In genomic region chr1:43313771-43314170, GRCh38 we compare ENCODE assay signal across 27 cellular contexts. TPM values are rescaled to one million over a fixed set of nuclear protein-coding genes. Genes with fewer than 3 reads are reported as not detected.
DNase-seq lines count a peak whose midpoint lies in the region; FAIRE-seq and TF ChIP-seq lines count a peak whose summit lies in the region.
"Had no signal": no experiment of that assay in that cellular context is flagged by ENCODE, and none has a peak within 500 bp of the region (broad histone marks: within the 10 kb centered on the region; RNA-seq: fewer than 3 reads in every experiment).

No MANE protein-coding gene starts in this region.

- no peak overlapping the region for H4K5ac ChIP-seq in H9 (ENCODE audit: insufficient read length, low read depth, low read length)

- H3K9me3 Mint-ChIP-seq in H9 (no peaks in the 10 kb centered on the region), chondrocyte (ENCODE audit: low read depth) (no peaks in the 10 kb centered on the region)
- H3K9me3 Mint-ChIP-seq in CD4-positive, alpha-beta memory T cell, result peaks cover 0 to 3% (median 0%) of the 10 kb centered on the region in 8 donors
- H3K9me3 Mint-ChIP-seq: CD14-positive monocyte, HFFc6 had no signal

- H3K27me3 Mint-ChIP-seq in H9 (ENCODE audit: low read depth), result peaks cover 4% of the 10 kb centered on the region
- no peaks in the 10 kb centered on the region for H3K27me3 Mint-ChIP-seq in chondrocyte (ENCODE audit: low read depth)
- H3K27me3 Mint-ChIP-seq in CD4-positive, alpha-beta memory T cell, result peaks cover 1 to 2% of the 10 kb centered on the region in 2 donors

- no peak overlapping the region for H4K91ac ChIP-seq in H9 (ENCODE audit: insufficient read length, low read depth, low read length)
- no peak overlapping the region for H4K91ac ChIP-seq in neuronal stem cell (ENCODE audit: low read depth, low read length, poor library complexity)

- POLR2A ChIA-PET in CD4-positive, alpha-beta memory T cell (lab: Charles Lee; ENCODE audit: partially characterized antibody), result no interaction called here

- H3K23ac ChIP-seq in H9 (ENCODE audit: insufficient read length, low read depth, low read length) (no peak overlapping the region), neuronal stem cell (ENCODE audit: low read depth, low read length, poor library complexity) (no peak overlapping the region)

- H2BK20ac ChIP-seq in H9 (ENCODE audit: low read depth, low read length, poor library complexity, severe bottlenecking), result no peak overlapping the region

- H2AK5ac ChIP-seq in H9 (ENCODE audit: insufficient read length, low read length) (no peak overlapping the region), neuronal stem cell (ENCODE audit: low read depth, low read length) (no peak overlapping the region)

- H3K23me2 ChIP-seq in H9 (ENCODE audit: insufficient read length, low read depth, low read length, poor library complexity, severe bottlenecking), result no peaks in the 10 kb centered on the region

- H3K4me3 Mint-ChIP-seq in H9 (no peak overlapping the region), chondrocyte (ENCODE audit: unreplicated experiment) (no peak overlapping the region)
- H3K4me3 Mint-ChIP-seq in CD4-positive, alpha-beta memory T cell, result no peak overlapping the region
- H3K4me3 Mint-ChIP-seq: CD14-positive monocyte, HFFc6 had no signal

- no peak for DNase-seq in H9
- DNase-seq in chondrocyte (ENCODE audit: low spot score), result peak; percentile 60
- DNase-seq in small intestine, result peak; percentile 61
- no peak for DNase-seq in substantia nigra (lab: John Stamatoyannopoulos, UW)
- no peak for DNase-seq in neuronal stem cell (ENCODE audit: low spot score)
- no peak for DNase-seq in C1 segment of cervical spinal cord (lab: John Stamatoyannopoulos, UW)
- no peak for DNase-seq in CD4-positive, alpha-beta memory T cell
- DNase-seq: DND-41, H7, HFFc6, Kasumi-1, NCI-H1417, NCI-H1694 treated with DMSO at 0.1 percent for 48 hours, NCI-H2081 treated with DMSO at 0.1 percent for 48 hours, NCI-H2171 treated with DMSO at 0.1 percent for 48 hours, NCI-H446, NCI-H526, RPMI8226, SHP77 treated with DMSO at 0.1 percent for 48 hours had no signal

- H3K4me2 ChIP-seq in H9 (ENCODE audit: insufficient read depth, insufficient read length, low read length) (no peak overlapping the region), neuronal stem cell (ENCODE audit: insufficient read depth, low read length, poor library complexity, severe bottlenecking) (no peak overlapping the region)

- H3K36me3 ChIP-seq in liver (ENCODE audit: control insufficient read depth in 4 of 4, insufficient read depth in 3 of 4, low read depth in 1 of 4, low read length in 3 of 4) (no peaks in the 10 kb centered on the region), small intestine (ENCODE audit: control insufficient read depth in 2 of 2, insufficient read depth in 2 of 2, low read length in 2 of 2) (no peaks in the 10 kb centered on the region), neuronal stem cell (replicated peaks in 1 of 2; ENCODE audit: control insufficient read depth in 2 of 2, insufficient read depth in 2 of 2, low read length in 2 of 2) (no peaks in the 10 kb centered on the region)
- no peaks in the 10 kb centered on the region for H3K36me3 ChIP-seq in CD4-positive, alpha-beta memory T cell (ENCODE audit: insufficient read depth, low read length)
- H3K36me3 ChIP-seq: MG63 had no signal

- FAIRE-seq in small intestine (lab: Jason Lieb, UNC), result no peak
- FAIRE-seq: A204.1, GM12891 had no signal

- no peaks in the 10 kb centered on the region for H3K79me2 ChIP-seq in H9 (ENCODE audit: insufficient read depth, low read length)

- TF ChIP-seq RAD21 in liver (IDR thresholded peaks at IDR 0.05), result peak in 1 of 2 donors; percentile 46

- no peak overlapping the region for H2AFZ ChIP-seq in H9 (ENCODE audit: low read length)
- no peak overlapping the region for H2AFZ ChIP-seq in neuronal stem cell (ENCODE audit: low read length)

- H3K79me1 ChIP-seq in H9 (ENCODE audit: insufficient read depth, low read depth, low read length, poor library complexity, severe bottlenecking), result no peaks in the 10 kb centered on the region
- no peaks in the 10 kb centered on the region for H3K79me1 ChIP-seq in neuronal stem cell (ENCODE audit: low read depth, low read length)

- H2BK120ac ChIP-seq in H9 (ENCODE audit: low read depth, low read length, poor library complexity, severe bottlenecking), result no peak overlapping the region
- H2BK120ac ChIP-seq in neuronal stem cell (ENCODE audit: low read depth, low read length), result no peak overlapping the region

- H3K4me1 Mint-ChIP-seq in H9, result peaks cover 7 to 11% of the 10 kb centered on the region in 2 experiments
- H3K4me1 Mint-ChIP-seq in chondrocyte (ENCODE audit: low read depth), result no peaks in the 10 kb centered on the region
- H3K4me1 Mint-ChIP-seq in CD4-positive, alpha-beta memory T cell, result no peaks in the 10 kb centered on the region

- H3K18ac ChIP-seq in H9 (ENCODE audit: insufficient read length, low read depth, low read length) (no peak overlapping the region), neuronal stem cell (ENCODE audit: low read length) (no peak overlapping the region)

- H3K14ac ChIP-seq in H9 (ENCODE audit: insufficient read depth, low read length) (peak overlapping the region; percentile 17; the same call in 1 of the 2 replicates), neuronal stem cell (ENCODE audit: low read length) (no peak overlapping the region)

- no peaks in the 10 kb centered on the region for H4K20me1 ChIP-seq in H9 (ENCODE audit: control insufficient read depth, insufficient read depth, insufficient read length)

- H3K4me3 ChIP-seq in liver (ENCODE audit: low read depth in 1 of 3, low read length in 3 of 3), result no peak overlapping the region
- H3K4me3 ChIP-seq in small intestine (ENCODE audit: low read depth in 1 of 2, low read length in 2 of 2), result no peak overlapping the region
- no peak overlapping the region for H3K4me3 ChIP-seq in neuronal stem cell (ENCODE audit: low read length in 2 of 2)
- H3K4me3 ChIP-seq in CD4-positive, alpha-beta memory T cell (ENCODE audit: low read length in 2 of 2), result no peak overlapping the region
- H3K4me3 ChIP-seq: MG63, SK-N-MC had no signal

- no CpG with 5 or more reads among the region's 10 CpGs for WGBS in H9 (ENCODE audit: extremely low coverage, insufficient read length, low lambda C conversion rate)
- WGBS in liver, result 29% methylated on average over 10 of the region's 10 CpGs
- WGBS in small intestine, 3 donors, result 26 to 73% (median 48%) methylated on average over 10 of the region's 10 CpGs
- no CpG with 5 or more reads among the region's 10 CpGs for WGBS in neuronal stem cell (ENCODE audit: extremely low coverage in 2 of 2, insufficient read length in 2 of 2, insufficient replicate concordance in 1 of 2), 2 donors

- no peaks in the 10 kb centered on the region for H3K4me1 ChIP-seq in H9 (ENCODE audit: insufficient read depth, low read length)
- H3K4me1 ChIP-seq in liver (ENCODE audit: control insufficient read depth in 4 of 4, insufficient read depth in 4 of 4, low read length in 3 of 4), result peaks cover 13 to 37% (median 26%) of the 10 kb centered on the region in 4 donors
- H3K4me1 ChIP-seq in small intestine (ENCODE audit: control insufficient read depth in 2 of 2, insufficient read depth in 1 of 2, low read depth in 1 of 2, low read length in 1 of 2), result no peaks in the 10 kb centered on the region
- H3K4me1 ChIP-seq in neuronal stem cell (ENCODE audit: control insufficient read depth in 2 of 2, insufficient read depth in 1 of 2, low read depth in 1 of 2, low read length in 2 of 2), result peaks cover 0 to 5% of the 10 kb centered on the region in 2 donors
- no peaks in the 10 kb centered on the region for H3K4me1 ChIP-seq in CD4-positive, alpha-beta memory T cell (ENCODE audit: insufficient read depth, low read length)

- H2BK5ac ChIP-seq in H9 (ENCODE audit: insufficient read length, low read length) (no peak overlapping the region), neuronal stem cell (ENCODE audit: low read length) (no peak overlapping the region)

- H2BK15ac ChIP-seq in H9 (ENCODE audit: low read depth, low read length), result no peak overlapping the region
- H2BK15ac ChIP-seq in neuronal stem cell (ENCODE audit: low read length), result no peak overlapping the region

- H3K27ac ChIP-seq in H9 (ENCODE audit: insufficient read length, low read depth, low read length) (no peak overlapping the region), liver (ENCODE audit: low read depth in 1 of 2, low read length in 2 of 2) (peak overlapping the region; percentile 35 to 73), small intestine (ENCODE audit: low read depth in 1 of 2, low read length in 1 of 2) (no peak overlapping the region), substantia nigra (ENCODE audit: low read depth, low read length, poor library complexity, severe bottlenecking) (no peak overlapping the region), neuronal stem cell (replicated peaks; ENCODE audit: low read length) (no peak overlapping the region)
- H3K27ac ChIP-seq in CD4-positive, alpha-beta memory T cell (ENCODE audit: low read depth, low read length), result no peak overlapping the region
- H3K27ac ChIP-seq: SK-N-MC had no signal

- no peak overlapping the region for H3T11ph ChIP-seq in H9 (ENCODE audit: low read length)

- no peak overlapping the region for H3K27ac Mint-ChIP-seq in H9
- H3K27ac Mint-ChIP-seq in chondrocyte (ENCODE audit: unreplicated experiment), result no peak overlapping the region
- no peak overlapping the region for H3K27ac Mint-ChIP-seq in CD4-positive, alpha-beta memory T cell
- H3K27ac Mint-ChIP-seq: CD14-positive monocyte, HFFc6 had no signal

- H4K8ac ChIP-seq in H9 (replicated peaks; ENCODE audit: insufficient read length, low read depth, low read length) (no peak overlapping the region), neuronal stem cell (ENCODE audit: low read depth, low read length) (no peak overlapping the region)

- H3K9ac ChIP-seq in H9 (ENCODE audit: extremely low read depth, insufficient read length, low read length) (no peak overlapping the region), liver (ENCODE audit: low read depth in 1 of 2, low read length in 2 of 2) (no peak overlapping the region), neuronal stem cell (ENCODE audit: low read depth, low read length, poor library complexity) (no peak overlapping the region)

- CTCF ChIA-PET in CD4-positive, alpha-beta memory T cell (lab: Charles Lee; ENCODE audit: partially characterized antibody), result no interaction called here

- H2BK12ac ChIP-seq in H9 (ENCODE audit: insufficient read length, low read depth, low read length) (no peak overlapping the region), neuronal stem cell (ENCODE audit: low read length) (no peak overlapping the region)

- no peak for TF ChIP-seq CTCF in H9 (conservative IDR thresholded peaks at IDR 0.05)
- no peak for TF ChIP-seq CTCF in chondrocyte (IDR thresholded peaks at IDR 0.05)
- no peak for TF ChIP-seq CTCF in liver (IDR thresholded peaks at IDR 0.05; ENCODE audit: low read depth, low read length, missing input control)

- no peaks in the 10 kb centered on the region for H3K9me3 ChIP-seq in H9 (ENCODE audit: control insufficient read depth, low read depth, low read length)
- H3K9me3 ChIP-seq in liver (ENCODE audit: control insufficient read depth in 4 of 4, low read length in 3 of 4), result no peaks in the 10 kb centered on the region
- no peaks in the 10 kb centered on the region for H3K9me3 ChIP-seq in small intestine (ENCODE audit: control insufficient read depth, low read depth)
- H3K9me3 ChIP-seq in neuronal stem cell (replicated peaks in 1 of 2; ENCODE audit: control insufficient read depth in 2 of 2, insufficient read depth in 1 of 2, low read depth in 1 of 2, low read length in 2 of 2), result no peaks in the 10 kb centered on the region
- H3K9me3 ChIP-seq in CD4-positive, alpha-beta memory T cell (ENCODE audit: control insufficient read depth in 1 of 2, low read length in 2 of 2), result no peaks in the 10 kb centered on the region
- H3K9me3 ChIP-seq: MG63 had no signal

- H3K36me3 Mint-ChIP-seq in H9 (ENCODE audit: insufficient read depth in 1 of 3, low read depth in 3 of 3) (no peaks in the 10 kb centered on the region), chondrocyte (ENCODE audit: low read depth) (no peaks in the 10 kb centered on the region)
- H3K36me3 Mint-ChIP-seq in CD4-positive, alpha-beta memory T cell, result no peaks in the 10 kb centered on the region
- H3K36me3 Mint-ChIP-seq: CD14-positive monocyte had no signal

- H3K27me3 ChIP-seq in H9 (ENCODE audit: insufficient read depth, low read length) (no peaks in the 10 kb centered on the region), liver (ENCODE audit: control insufficient read depth in 4 of 4, insufficient read depth in 4 of 4, low read length in 3 of 4) (no peaks in the 10 kb centered on the region), small intestine (ENCODE audit: control insufficient read depth in 2 of 2, insufficient read depth in 2 of 2, low read length in 2 of 2) (no peaks in the 10 kb centered on the region), neuronal stem cell (ENCODE audit: control insufficient read depth in 3 of 3, insufficient read depth in 3 of 3, low read depth in 1 of 3, low read length in 3 of 3) (no peaks in the 10 kb centered on the region)
- H3K27me3 ChIP-seq in CD4-positive, alpha-beta memory T cell (ENCODE audit: insufficient read depth, low read length), result no peaks in the 10 kb centered on the region
- H3K27me3 ChIP-seq: MG63 had no signal

- intact Hi-C loops in CD4-positive, alpha-beta memory T cell (cut with micrococcal nuclease), result no loop called here

- H3K56ac ChIP-seq in H9 (ENCODE audit: insufficient read length, low read depth, low read length), result no peak overlapping the region

- H3K4ac ChIP-seq in H9 (ENCODE audit: low read depth, low read length) (no peak overlapping the region), neuronal stem cell (ENCODE audit: low read length) (no peak overlapping the region)

RNA-seq across cellular contexts. Expression of gene TIE1, which starts 13.0 kb away (rescaled TPM):
- total RNA-seq in H9 (2021) (0.64 and 1.2 TPM in 2 replicates), chondrocyte (not detected in 3 replicates), liver (10 to 100 TPM; 10.4 to 17.6 TPM)
- polyA plus RNA-seq in liver (1 to 10 TPM; 3.6 to 7.3 TPM), small intestine (10 to 100 TPM in 1 of 3 donors, under 1 TPM in 2; 0.45 to 27.3 (median 0.81) TPM)
- polyA plus RNA-seq in neuronal stem cell (2013, experiment 1 of 2), result 0.10 TPM
- 0.14 TPM for polyA plus RNA-seq in neuronal stem cell (2013, experiment 2 of 2)
- total RNA-seq in CD4-positive, alpha-beta memory T cell, result not detected
- not detected for polyA plus RNA-seq in CD4-positive, alpha-beta memory T cell
- total RNA-seq: G401 had no signal
- polyA plus RNA-seq: CD14-positive monocyte had no signal

RNA-seq across cellular contexts. Expression of gene MPL, which starts 23.8 kb away (rescaled TPM):
- 0.35 TPM in 1 of 2 replicates, not detected in the other for total RNA-seq in H9 (2021)
- not detected in 3 replicates for total RNA-seq in chondrocyte
- 1 to 10 TPM in 1 of 2 donors, not detected in 1; 1.0 TPM for total RNA-seq in liver
- polyA plus RNA-seq in liver, result under 1 TPM in 1 of 2 donors, not detected in 1; 0.03 TPM
- polyA plus RNA-seq in small intestine, result not detected
- polyA plus RNA-seq in neuronal stem cell (2013, experiment 1 of 2), result not detected
- polyA plus RNA-seq in neuronal stem cell (2013, experiment 2 of 2), result not detected
- not detected for total RNA-seq in CD4-positive, alpha-beta memory T cell
- polyA plus RNA-seq in CD4-positive, alpha-beta memory T cell, result not detected
- total RNA-seq: G401, H7, HFFc6, OCI-LY7 had no signal
- polyA plus RNA-seq: CD14-positive monocyte had no signal

RNA-seq across cellular contexts. Expression of gene C1orf210, which starts 28.4 kb away (rescaled TPM):
- total RNA-seq in H9 (2021) (5.9 and 6.3 TPM in 2 replicates), chondrocyte (not detected in 3 replicates), liver (1 to 10 TPM in 1 of 2 donors, under 1 TPM in 1; 0.75 to 5.0 TPM)
- polyA plus RNA-seq in liver (1 to 10 TPM in 1 of 2 donors, under 1 TPM in 1; 0.80 to 1.7 TPM), small intestine (10 to 100 TPM; 24.7 to 67.8 (median 44.0) TPM)
- polyA plus RNA-seq in neuronal stem cell (2013, experiment 1 of 2), result 0.03 TPM
- polyA plus RNA-seq in neuronal stem cell (2013, experiment 2 of 2), result 0.10 TPM
- not detected for total RNA-seq in CD4-positive, alpha-beta memory T cell
- not detected for polyA plus RNA-seq in CD4-positive, alpha-beta memory T cell
- total RNA-seq: G401, HFFc6, OCI-LY7 had no signal
- polyA plus RNA-seq: CD14-positive monocyte had no signal

RNA-seq across cellular contexts. Expression of gene TMEM125, which starts 44.0 kb away (rescaled TPM):
- total RNA-seq in H9 (2021) (19.1 and 19.6 TPM in 2 replicates), chondrocyte (not detected in 3 replicates), liver (1 to 10 TPM in 1 of 2 donors, under 1 TPM in 1; 0.61 to 1.0 TPM)
- polyA plus RNA-seq in liver (under 1 TPM; 0.21 to 0.76 TPM), small intestine (10 to 100 TPM; 38.3 to 94.3 (median 81.0) TPM)
- polyA plus RNA-seq in neuronal stem cell (2013, experiment 1 of 2), result 0.25 TPM
- polyA plus RNA-seq in neuronal stem cell (2013, experiment 2 of 2), result 0.21 TPM
- total RNA-seq in CD4-positive, alpha-beta memory T cell, result not detected
- polyA plus RNA-seq in CD4-positive, alpha-beta memory T cell, result not detected
- total RNA-seq: G401, HFFc6 had no signal
- polyA plus RNA-seq: CD14-positive monocyte had no signal

RNA-seq across cellular contexts. Expression of gene CDC20, which starts 45.0 kb away (rescaled TPM):
- total RNA-seq in H9 (2021) (246 and 251 TPM in 2 replicates), chondrocyte (14.4 to 16.9 TPM (median 14.5 TPM) in 3 replicates), liver (10 to 100 TPM in 1 of 2 donors, under 1 TPM in 1; 0.25 to 73.4 TPM)
- polyA plus RNA-seq in liver (1 to 10 TPM; 2.0 to 4.9 TPM), small intestine (10 to 100 TPM in 1 of 3 donors, 1 to 10 TPM in 2; 3.8 to 62.2 (median 6.3) TPM)
- polyA plus RNA-seq in neuronal stem cell (2013, experiment 1 of 2), result 166 TPM
- 165 TPM for polyA plus RNA-seq in neuronal stem cell (2013, experiment 2 of 2)
- under 1 TPM in 1 of 2 experiments, not detected in 1; 0.32 TPM for total RNA-seq in CD4-positive, alpha-beta memory T cell
- polyA plus RNA-seq in CD4-positive, alpha-beta memory T cell, result under 1 TPM in 1 of 2 donors, not detected in 1; 0.14 TPM

Comparison
In these comparisons a context has a peak if more than half of its experiments do, and no peak if none do; other contexts are left out.
1. DNase-seq: peak in chondrocyte (single experiment) and small intestine (single experiment); none in H9 (single experiment), substantia nigra (0 of 49), neuronal stem cell (single experiment), C1 segment of cervical spinal cord (0 of 14) and CD4-positive, alpha-beta memory T cell (0 of 5).
2. H3K27ac ChIP-seq: peak in liver (2 of 2); none in H9 (single experiment), small intestine (0 of 2), substantia nigra (single experiment), neuronal stem cell (single experiment) and CD4-positive, alpha-beta memory T cell (single experiment).